In genomic region chr22:46656856-46657654, GRCh38 we compare ENCODE assay signal across 15 cellular contexts.
"Had no signal": no experiment of that assay in that cellular context is flagged by ENCODE, and none has a peak within 500 bp of the region (broad histone marks: within the 10 kb centered on the region; RNA-seq: fewer than 3 reads in every experiment).

No MANE protein-coding gene starts in this region.

- H3K9ac ChIP-seq: parathyroid adenoma had no signal

- H3K4me3 ChIP-seq: hepatocyte, sigmoid colon, transverse colon, uterus had no signal

- H3K79me2 ChIP-seq: parathyroid adenoma had no signal

- H3K4me3 Mint-ChIP-seq: activated B cell treated with CpG ODN at 0.5 μM for 24 hours; activated naive CD8-positive, alpha-beta T cell; endodermal cell; natural killer cell had no signal

- H3K27me3 Mint-ChIP-seq: activated B cell treated with CpG ODN at 0.5 μM for 24 hours; activated naive CD8-positive, alpha-beta T cell had no signal

- H3K36me3 Mint-ChIP-seq: activated naive CD8-positive, alpha-beta T cell; natural killer cell had no signal

- DNase-seq: activated B cell treated with CpG ODN at 0.5 μM for 24 hours; activated CD4-positive, alpha-beta T cell treated with anti-CD3 and anti-CD28 coated beads, Interleukin-2, amount 50 U/mL, for 1 hour; dermis blood vessel endothelial cell; endodermal cell; foreskin fibroblast; natural killer cell; sigmoid colon; stimulated activated naive CD4-positive, alpha-beta T cell treated with Interleukin-2 at 50 U/mL for 16 hours; T-helper 9 cell; transverse colon; uterus had no signal

- H3K27me3 ChIP-seq: hepatocyte, sigmoid colon, transverse colon, uterus had no signal

- H3K36me3 ChIP-seq: transverse colon, uterus had no signal

- H3K27ac ChIP-seq: epithelial cell of prostate, hepatocyte, parathyroid adenoma, sigmoid colon, transverse colon, uterus had no signal

- H3K9me3 Mint-ChIP-seq: activated B cell treated with CpG ODN at 0.5 μM for 24 hours, endodermal cell, natural killer cell had no signal

- H3K9me3 ChIP-seq: sigmoid colon, transverse colon, uterus had no signal

- H3K27ac Mint-ChIP-seq: activated B cell treated with CpG ODN at 0.5 μM for 24 hours; activated naive CD8-positive, alpha-beta T cell; endodermal cell had no signal

- ATAC-seq: natural killer cell had no signal

- H3K4me2 ChIP-seq: hepatocyte had no signal
